In the genomic region with DNA sequence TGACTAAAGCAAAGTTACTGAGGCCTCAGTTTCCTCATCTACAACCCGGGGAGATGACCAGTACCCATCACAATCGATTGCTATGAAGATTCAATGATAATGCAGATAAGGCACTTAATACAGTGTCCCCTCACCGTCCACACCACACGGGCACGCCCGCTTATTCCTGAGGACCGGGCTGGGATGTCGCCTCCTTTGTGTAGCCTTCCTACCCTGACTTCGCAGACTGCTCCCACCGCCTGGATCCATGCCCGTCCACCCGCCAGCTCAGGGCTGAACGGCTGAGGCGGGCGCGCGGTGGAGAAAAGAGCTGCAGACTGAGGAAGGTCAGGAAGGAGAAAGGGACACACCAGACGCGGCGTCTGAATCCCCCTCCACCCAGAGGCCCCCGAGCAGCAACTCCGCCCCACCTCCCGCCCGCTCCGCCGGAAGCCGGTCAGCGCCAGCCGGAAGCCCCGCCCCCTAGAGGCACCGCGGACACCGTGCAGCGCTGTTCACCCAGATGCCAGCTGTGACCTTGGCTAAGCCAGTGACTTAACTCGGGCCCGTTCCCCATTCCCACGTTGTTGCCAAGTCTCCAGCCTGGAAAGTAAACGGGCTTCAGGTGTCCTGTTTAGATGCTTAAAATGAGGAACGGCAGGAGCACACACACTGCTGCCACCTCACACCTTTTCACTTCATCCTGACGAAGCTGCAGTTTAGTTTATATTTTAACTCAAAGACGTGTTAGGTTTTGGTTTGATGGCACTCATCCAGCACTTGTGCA, we compare ENCODE assay signal across 8 cellular contexts.
A peak's percentile ranks its signal among the peaks of the same experiment; 100 is the strongest.
DNase-seq lines count a peak whose midpoint lies in the region; ATAC-seq, FAIRE-seq and TF ChIP-seq lines count a peak whose summit lies in the region.

A gene (minus strand): TSS at position 403 of the 766 bp plus-strand sequence.

- H3K9me3 ChIP-seq in HEK293 (ENCODE audit: control insufficient read depth, insufficient read depth, low read depth, low read length) (no peaks in the 10 kb centered on the region), adrenal gland (replicated peaks in 1 of 3) (no peaks in the 10 kb centered on the region)

- TF ChIP-seq CTCF in HEK293 (tag by site-specific recombination; IDR thresholded peaks at IDR 0.05) (peak; percentile 96), adrenal gland (IDR thresholded peaks at IDR 0.05) (peak; percentile 33 to 62 (median 48)), type B pancreatic cell (conservative IDR thresholded peaks at IDR 0.05) (peak; percentile 77)

- H3K4me1 ChIP-seq in HEK293 (ENCODE audit: control insufficient read depth, insufficient read depth, low read length) (peaks cover 17% of the 10 kb centered on the region), adrenal gland (replicated peaks in 1 of 2) (peaks cover 8 to 48% of the 10 kb centered on the region in 2 donors)

- no peaks in the 10 kb centered on the region for H3K9me3 Mint-ChIP-seq in type B pancreatic cell

- H3K36me3 ChIP-seq in HEK293 (ENCODE audit: control insufficient read depth in 2 of 2, insufficient read depth in 1 of 2, low read length in 2 of 2) (peaks cover 56 to 58% of the 10 kb centered on the region in 2 experiments), adrenal gland (replicated peaks in 1 of 2) (peaks cover 0 to 45% of the 10 kb centered on the region in 2 donors)

- peak; percentile 64 to 85 for TF ChIP-seq POLR2A in adrenal gland (IDR thresholded peaks at IDR 0.05)

- intact Hi-C loops in adrenal gland (cut with DNase I): no loop called here
- intact Hi-C loops in left cardiac atrium (cut with DNase I): loop anchor here in 1 of 2 donors (5.0 kb wide), 1 partner anchor 64 kb away; a partner anchor contains a TSS
- intact Hi-C loops in posterior cingulate gyrus (cut with DNase I): loop anchor here (10.0 kb wide), 1 partner anchor 252 kb away; a partner anchor contains a TSS

- 1% methylated on average over 21 to 41 of the region's 41 CpGs for WGBS in adrenal gland, 4 donors

- H3K27ac Mint-ChIP-seq in type B pancreatic cell: peak within 1 kb of the TSS; percentile 93

- peaks cover 22% of the 10 kb centered on the region for H3K4me1 Mint-ChIP-seq in type B pancreatic cell (ENCODE audit: unreplicated experiment)

- POLR2A ChIA-PET in HEK293 (lab: Yijun Ruan, JAX): interaction anchor here (0.6 to 2.6 kb wide), 20 partner anchors 8 to 409 kb away, joined by 3 to 13 read pairs (median 4); a partner anchor contains a TSS

- peak within 1 kb of the TSS; percentile 90 for H3K27ac ChIP-seq in HEK293 (ENCODE audit: extremely low read depth, low read depth, low read length)
- H3K27ac ChIP-seq in adrenal gland: peak within 1 kb of the TSS; percentile 60 to 94 (median 88)

- H3K27me3 Mint-ChIP-seq in type B pancreatic cell: no peaks in the 10 kb centered on the region

- ATAC-seq in left cardiac atrium: peak; percentile 98

- H3K4me3 ChIP-seq in HEK293 (ENCODE audit: low read depth, low read length): peak within 1 kb of the TSS; percentile 69
- peak within 1 kb of the TSS; percentile 2 to 77 (median 46) for H3K4me3 ChIP-seq in adrenal gland

- H3K36me3 Mint-ChIP-seq in type B pancreatic cell: peaks cover 22% of the 10 kb centered on the region

- peak; percentile 97 for DNase-seq in NCI-H1105 (lab: John Stamatoyannopoulos, UW)
- DNase-seq in T follicular helper cell (ENCODE audit: low read depth): peak; percentile 85
- peak; percentile 95 to 98 (median 97) for DNase-seq in adrenal gland
- peak; percentile 93 for DNase-seq in left cardiac atrium
- peak; percentile 82 to 99 (median 92) for DNase-seq in posterior cingulate gyrus
- DNase-seq in type B pancreatic cell (ENCODE audit: extremely low spot score, unreplicated experiment): peak; percentile 94

- H3K27me3 ChIP-seq in adrenal gland: no peaks in the 10 kb centered on the region

- CTCF ChIA-PET in HEK293 (lab: Yijun Ruan, JAX): interaction anchor here (0.5 to 2.9 kb wide), 23 partner anchors 9 to 1699 kb away, joined by 3 to 9 read pairs (median 4); no protein-coding TSS in a partner anchor

- H3K4me3 Mint-ChIP-seq in type B pancreatic cell: peak within 1 kb of the TSS; percentile 87

- peak; percentile 94 for FAIRE-seq in G401.6 (lab: Jason Lieb, UNC)

TF ChIP-seq in HEK293, 187 proteins besides CTCF, POLR2A, EP300 and RAD21 (continues in another document):
- TF ChIP-seq ZNF792 (tag by site-specific recombination; IDR thresholded peaks at IDR 0.05): no peak
- TF ChIP-seq, protein P1, sequence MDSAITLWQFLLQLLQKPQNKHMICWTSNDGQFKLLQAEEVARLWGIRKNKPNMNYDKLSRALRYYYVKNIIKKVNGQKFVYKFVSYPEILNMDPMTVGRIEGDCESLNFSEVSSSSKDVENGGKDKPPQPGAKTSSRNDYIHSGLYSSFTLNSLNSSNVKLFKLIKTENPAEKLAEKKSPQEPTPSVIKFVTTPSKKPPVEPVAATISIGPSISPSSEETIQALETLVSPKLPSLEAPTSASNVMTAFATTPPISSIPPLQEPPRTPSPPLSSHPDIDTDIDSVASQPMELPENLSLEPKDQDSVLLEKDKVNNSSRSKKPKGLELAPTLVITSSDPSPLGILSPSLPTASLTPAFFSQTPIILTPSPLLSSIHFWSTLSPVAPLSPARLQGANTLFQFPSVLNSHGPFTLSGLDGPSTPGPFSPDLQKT (IDR thresholded peaks at IDR 0.05; ENCODE audit: borderline replicate concordance, low read depth, low read length): no peak
- TF ChIP-seq, protein P2, sequence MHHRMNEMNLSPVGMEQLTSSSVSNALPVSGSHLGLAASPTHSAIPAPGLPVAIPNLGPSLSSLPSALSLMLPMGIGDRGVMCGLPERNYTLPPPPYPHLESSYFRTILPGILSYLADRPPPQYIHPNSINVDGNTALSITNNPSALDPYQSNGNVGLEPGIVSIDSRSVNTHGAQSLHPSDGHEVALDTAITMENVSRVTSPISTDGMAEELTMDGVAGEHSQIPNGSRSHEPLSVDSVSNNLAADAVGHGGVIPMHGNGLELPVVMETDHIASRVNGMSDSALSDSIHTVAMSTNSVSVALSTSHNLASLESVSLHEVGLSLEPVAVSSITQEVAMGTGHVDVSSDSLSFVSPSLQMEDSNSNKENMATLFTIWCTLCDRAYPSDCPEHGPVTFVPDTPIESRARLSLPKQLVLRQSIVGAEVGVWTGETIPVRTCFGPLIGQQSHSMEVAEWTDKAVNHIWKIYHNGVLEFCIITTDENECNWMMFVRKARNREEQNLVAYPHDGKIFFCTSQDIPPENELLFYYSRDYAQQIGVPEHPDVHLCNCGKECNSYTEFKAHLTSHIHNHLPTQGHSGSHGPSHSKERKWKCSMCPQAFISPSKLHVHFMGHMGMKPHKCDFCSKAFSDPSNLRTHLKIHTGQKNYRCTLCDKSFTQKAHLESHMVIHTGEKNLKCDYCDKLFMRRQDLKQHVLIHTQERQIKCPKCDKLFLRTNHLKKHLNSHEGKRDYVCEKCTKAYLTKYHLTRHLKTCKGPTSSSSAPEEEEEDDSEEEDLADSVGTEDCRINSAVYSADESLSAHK (tag by site-specific recombination; IDR thresholded peaks at IDR 0.05): no peak
- TF ChIP-seq SCRT2 (tag by site-specific recombination; IDR thresholded peaks at IDR 0.05): no peak
- no peak for TF ChIP-seq ZNF114 (tag by site-specific recombination; IDR thresholded peaks at IDR 0.05)
- peak; percentile 77 for TF ChIP-seq ZNF600 (tag by site-specific recombination; IDR thresholded peaks at IDR 0.05)
- TF ChIP-seq, protein P3, sequence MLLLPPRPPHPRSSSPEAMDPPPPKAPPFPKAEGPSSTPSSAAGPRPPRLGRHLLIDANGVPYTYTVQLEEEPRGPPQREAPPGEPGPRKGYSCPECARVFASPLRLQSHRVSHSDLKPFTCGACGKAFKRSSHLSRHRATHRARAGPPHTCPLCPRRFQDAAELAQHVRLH (tag by site-specific recombination; IDR thresholded peaks at IDR 0.05): no peak
- TF ChIP-seq ZNF433 (tag by site-specific recombination; IDR thresholded peaks at IDR 0.05; ENCODE audit: low read depth): no peak
- no peak for TF ChIP-seq ZNF239 (tag by site-specific recombination; IDR thresholded peaks at IDR 0.05)
- TF ChIP-seq ZNF549 (tag by site-specific recombination; IDR thresholded peaks at IDR 0.05): no peak
- TF ChIP-seq ZNF610 (tag by site-specific recombination; IDR thresholded peaks at IDR 0.05; ENCODE audit: borderline replicate concordance): peak; percentile 20; the same call in 1 of the 2 replicates
- TF ChIP-seq ZBTB8A (tag by site-specific recombination; IDR thresholded peaks at IDR 0.05): peak; percentile 61; the same call in 1 of the 2 replicates
- TF ChIP-seq, protein P4, sequence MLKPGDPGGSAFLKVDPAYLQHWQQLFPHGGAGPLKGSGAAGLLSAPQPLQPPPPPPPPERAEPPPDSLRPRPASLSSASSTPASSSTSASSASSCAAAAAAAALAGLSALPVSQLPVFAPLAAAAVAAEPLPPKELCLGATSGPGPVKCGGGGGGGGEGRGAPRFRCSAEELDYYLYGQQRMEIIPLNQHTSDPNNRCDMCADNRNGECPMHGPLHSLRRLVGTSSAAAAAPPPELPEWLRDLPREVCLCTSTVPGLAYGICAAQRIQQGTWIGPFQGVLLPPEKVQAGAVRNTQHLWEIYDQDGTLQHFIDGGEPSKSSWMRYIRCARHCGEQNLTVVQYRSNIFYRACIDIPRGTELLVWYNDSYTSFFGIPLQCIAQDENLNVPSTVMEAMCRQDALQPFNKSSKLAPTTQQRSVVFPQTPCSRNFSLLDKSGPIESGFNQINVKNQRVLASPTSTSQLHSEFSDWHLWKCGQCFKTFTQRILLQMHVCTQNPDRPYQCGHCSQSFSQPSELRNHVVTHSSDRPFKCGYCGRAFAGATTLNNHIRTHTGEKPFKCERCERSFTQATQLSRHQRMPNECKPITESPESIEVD (tag by site-specific recombination; IDR thresholded peaks at IDR 0.05): no peak
- TF ChIP-seq ZNF202 (tag by site-specific recombination; IDR thresholded peaks at IDR 0.05; ENCODE audit: borderline replicate concordance): no peak
- TF ChIP-seq OSR2 (tag by site-specific recombination; IDR thresholded peaks at IDR 0.05): peak; percentile 69; the same call in 1 of the 2 replicates
- TF ChIP-seq ZNF175 (tag by site-specific recombination; IDR thresholded peaks at IDR 0.05): no peak
- no peak for TF ChIP-seq ZNF624 (tag by site-specific recombination; IDR thresholded peaks at IDR 0.05)
- TF ChIP-seq ZNF214 (tag by site-specific recombination; IDR thresholded peaks at IDR 0.05; ENCODE audit: borderline replicate concordance): no peak
- TF ChIP-seq, protein P5, sequence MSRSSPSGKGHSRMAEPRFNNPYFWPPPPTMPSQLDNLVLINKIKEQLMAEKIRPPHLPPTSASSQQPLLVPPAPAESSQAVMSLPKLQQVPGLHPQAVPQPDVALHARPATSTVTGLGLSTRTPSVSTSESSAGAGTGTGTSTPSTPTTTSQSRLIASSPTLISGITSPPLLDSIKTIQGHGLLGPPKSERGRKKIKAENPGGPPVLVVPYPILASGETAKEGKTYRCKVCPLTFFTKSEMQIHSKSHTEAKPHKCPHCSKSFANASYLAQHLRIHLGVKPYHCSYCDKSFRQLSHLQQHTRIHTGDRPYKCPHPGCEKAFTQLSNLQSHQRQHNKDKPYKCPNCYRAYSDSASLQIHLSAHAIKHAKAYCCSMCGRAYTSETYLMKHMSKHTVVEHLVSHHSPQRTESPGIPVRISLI (tag by site-specific recombination; IDR thresholded peaks at IDR 0.05): no peak

Comparison
In these comparisons a context has a peak if more than half of its experiments do, and no peak if none do; other contexts are left out.
1. Peak in every context shown above with its lines: DNase-seq, ATAC-seq, H3K4me3 ChIP-seq and H3K27ac ChIP-seq.